Comparison of ENCODE assay signal across 12 cellular contexts in genomic region chrX:107656965-107657364, GRCh38. TPM values are rescaled to one million over a fixed set of nuclear protein-coding genes. Genes with fewer than 3 reads are reported as not detected.
A peak's percentile ranks its signal among the peaks of the same experiment; 100 is the strongest.
DNase-seq lines count a peak whose midpoint lies in the region; TF ChIP-seq lines count a peak whose summit lies in the region.
"Had no signal": no experiment of that assay in that cellular context is flagged by ENCODE, and none has a peak within 500 bp of the region (broad histone marks: within the 10 kb centered on the region; RNA-seq: fewer than 3 reads in every experiment).

No MANE protein-coding gene starts in this region.

- H3K9me3 Mint-ChIP-seq in MCF 10A (ENCODE audit: unreplicated experiment): no peaks in the 10 kb centered on the region
- H3K9me3 Mint-ChIP-seq: CD8-positive, alpha-beta T cell had no signal

- peaks cover 15% of the 10 kb centered on the region for H3K4me1 Mint-ChIP-seq in MCF 10A (ENCODE audit: insufficient read depth, unreplicated experiment)

- H3K27me3 Mint-ChIP-seq in MCF 10A (ENCODE audit: insufficient read depth, unreplicated experiment): peaks cover 38% of the 10 kb centered on the region
- H3K27me3 Mint-ChIP-seq: B cell had no signal

- TF ChIP-seq CTCF in MCF 10A (IDR thresholded peaks at IDR 0.05; ENCODE audit: unreplicated experiment) (no peak), breast epithelium (IDR thresholded peaks at IDR 0.05) (no peak), RWPE1 (conservative IDR thresholded peaks at IDR 0.05; ENCODE audit: low read depth) (no peak), WERI-Rb-1 (IDR thresholded peaks at IDR 0.05; ENCODE audit: low read depth, low read length) (no peak)

- CTCF ChIA-PET in MCF 10A (lab: Yijun Ruan, JAX): interaction anchor here (0.6 to 11.1 kb wide), 8 partner anchors 8 to 739 kb away, joined by 3 to 139 read pairs (median 4); partner anchors contain the start of genes NCBP2L and TSC22D3
- CTCF ChIA-PET in RWPE1 (lab: Yijun Ruan, JAX): no interaction called here

- H3K27me3 ChIP-seq in breast epithelium (peaks cover 0 to 34% of the 10 kb centered on the region in 2 donors), WERI-Rb-1 (ENCODE audit: insufficient read depth, low read depth, severe bottlenecking) (peaks cover 3% of the 10 kb centered on the region)

- H3K4me3 ChIP-seq in breast epithelium (no peak overlapping the region), WERI-Rb-1 (ENCODE audit: low read depth, low read length) (no peak overlapping the region)
- H3K4me3 ChIP-seq: BLaER1 treated with 17β-estradiol and CSF1 and Interleukin-3, amounts not matched to agents 10 nM and 100 nM; GM23248; HAP-1 had no signal

- POLR2A ChIA-PET in MCF 10A (lab: Yijun Ruan, JAX) (interaction anchor here (0.8 to 4.7 kb wide), 5 partner anchors 18 to 120 kb away, joined by 4 to 47 read pairs (median 18); partner anchors contain the start of gene NCBP2L), RWPE1 (lab: Yijun Ruan, JAX; ENCODE audit: low non-redundant PET) (interaction anchor here (0.5 kb wide), 1 partner anchor 85 kb away, joined by 3 read pairs; no protein-coding TSS in a partner anchor)

- H3K36me3 ChIP-seq in breast epithelium (no peaks in the 10 kb centered on the region), WERI-Rb-1 (no peaks in the 10 kb centered on the region)

- peak overlapping the region; percentile 89 for H3K27ac Mint-ChIP-seq in MCF 10A (ENCODE audit: low read depth, unreplicated experiment)
- H3K27ac Mint-ChIP-seq: B cell; CD8-positive, alpha-beta T cell had no signal

- H3K4me1 ChIP-seq in breast epithelium: no peaks in the 10 kb centered on the region

- H3K27ac ChIP-seq in breast epithelium (no peak overlapping the region), RWPE1 (peak overlapping the region; percentile 55), WERI-Rb-1 (no peak overlapping the region)
- H3K27ac ChIP-seq: BLaER1 treated with 17β-estradiol and CSF1 and Interleukin-3, amounts not matched to agents 10 nM and 100 nM; GM23248 had no signal

- H3K9me3 ChIP-seq in breast epithelium: no peaks in the 10 kb centered on the region
- H3K9me3 ChIP-seq in WERI-Rb-1 (ENCODE audit: severe bottlenecking): no peaks in the 10 kb centered on the region
- H3K9me3 ChIP-seq: BLaER1 treated with 17β-estradiol and CSF1 and Interleukin-3, amounts not matched to agents 10 nM and 100 nM; HAP-1 had no signal

- no peak for TF ChIP-seq POLR2A in breast epithelium (IDR thresholded peaks at IDR 0.05)

- H3K36me3 Mint-ChIP-seq in MCF 10A (ENCODE audit: insufficient read depth, unreplicated experiment): peaks cover 31% of the 10 kb centered on the region

- no TSS peak for BruUV-seq in MCF 10A (replicated peaks; lab: Mats Ljungman, UMichigan)

- intact Hi-C loops in MCF 10A (cut with micrococcal nuclease) (loop anchor here (5.0 to 10.0 kb wide), 2 partner anchors 235 to 632 kb away; no protein-coding TSS in a partner anchor), breast epithelium (cut with DNase I; ENCODE audit: low total_unique reads) (no loop called here)

- no peak overlapping the region for H3K4me3 Mint-ChIP-seq in MCF 10A (ENCODE audit: unreplicated experiment)
- H3K4me3 Mint-ChIP-seq: B cell; CD8-positive, alpha-beta T cell had no signal

- DNase-seq in MCF 10A (ENCODE audit: unreplicated experiment) (no peak), breast epithelium (ENCODE audit: low spot score in 2 of 2) (no peak), RWPE1 (ENCODE audit: low spot score) (no peak), left kidney (ENCODE audit: low read depth, low spot score) (peak; percentile 3), COR-L47 (lab: John Stamatoyannopoulos, UW) (no peak), WERI-Rb-1 (no peak)
- DNase-seq: CD8-positive, alpha-beta T cell; GM23248; IMR-90 had no signal

RNA-seq across cellular contexts. Expression of gene PRPS1, which starts 28.7 kb away (rescaled TPM):
- 27.9 and 29.7 TPM in 2 replicates for total RNA-seq in MCF 10A (2022)
- 10 to 100 TPM; 19.3 to 24.9 (median 20.8) TPM for total RNA-seq in breast epithelium
